In genomic region chr1:21262282-21263051, GRCh38 we compare ENCODE assay signal across 1 cellular context.
TF ChIP-seq lines count a peak whose summit lies in the region.

No MANE protein-coding gene starts in this region.

TF ChIP-seq in HepG2, 621 proteins besides CTCF, POLR2A, EP300 and RAD21 (continued from another document and continues in another):
- no peak for TF ChIP-seq SNAPC4 (CRISPR knock-in tag; IDR thresholded peaks at IDR 0.05)
- TF ChIP-seq, protein P1, sequence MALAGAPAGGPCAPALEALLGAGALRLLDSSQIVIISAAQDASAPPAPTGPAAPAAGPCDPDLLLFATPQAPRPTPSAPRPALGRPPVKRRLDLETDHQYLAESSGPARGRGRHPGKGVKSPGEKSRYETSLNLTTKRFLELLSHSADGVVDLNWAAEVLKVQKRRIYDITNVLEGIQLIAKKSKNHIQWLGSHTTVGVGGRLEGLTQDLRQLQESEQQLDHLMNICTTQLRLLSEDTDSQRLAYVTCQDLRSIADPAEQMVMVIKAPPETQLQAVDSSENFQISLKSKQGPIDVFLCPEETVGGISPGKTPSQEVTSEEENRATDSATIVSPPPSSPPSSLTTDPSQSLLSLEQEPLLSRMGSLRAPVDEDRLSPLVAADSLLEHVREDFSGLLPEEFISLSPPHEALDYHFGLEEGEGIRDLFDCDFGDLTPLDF (CRISPR knock-in tag; IDR thresholded peaks at IDR 0.05) = no peak
- TF ChIP-seq ISX (CRISPR knock-in tag; conservative IDR thresholded peaks at IDR 0.05) = no peak
- TF ChIP-seq, protein P2, sequence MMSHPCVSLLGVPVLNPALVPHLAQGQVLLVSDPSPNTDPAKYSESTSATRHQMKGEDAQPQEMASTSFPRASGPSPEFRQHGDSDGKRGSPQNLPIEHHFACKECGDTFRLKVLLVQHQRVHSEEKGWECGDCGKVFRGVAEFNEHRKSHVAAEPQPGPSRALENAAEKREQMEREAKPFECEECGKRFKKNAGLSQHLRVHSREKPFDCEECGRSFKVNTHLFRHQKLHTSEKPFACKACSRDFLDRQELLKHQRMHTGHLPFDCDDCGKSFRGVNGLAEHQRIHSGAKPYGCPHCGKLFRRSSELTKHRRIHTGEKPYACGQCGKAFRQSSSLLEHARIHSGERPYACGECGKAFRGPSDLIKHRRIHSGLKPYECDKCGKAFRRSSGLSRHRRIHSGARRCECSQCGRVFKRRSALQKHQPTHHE (CRISPR knock-in tag; IDR thresholded peaks at IDR 0.05; ENCODE audit: borderline replicate concordance) = no peak
- peak; percentile 69; the same call in 1 of the 2 replicates for TF ChIP-seq PATZ1 (CRISPR knock-in tag; IDR thresholded peaks at IDR 0.05)
- no peak for TF ChIP-seq PBX2 (CRISPR knock-in tag; IDR thresholded peaks at IDR 0.05)
- TF ChIP-seq MIER2 (CRISPR knock-in tag; IDR thresholded peaks at IDR 0.05) = no peak
- TF ChIP-seq ZNF607 (CRISPR knock-in tag; IDR thresholded peaks at IDR 0.05; ENCODE audit: borderline replicate concordance) = no peak
- TF ChIP-seq, protein P3, sequence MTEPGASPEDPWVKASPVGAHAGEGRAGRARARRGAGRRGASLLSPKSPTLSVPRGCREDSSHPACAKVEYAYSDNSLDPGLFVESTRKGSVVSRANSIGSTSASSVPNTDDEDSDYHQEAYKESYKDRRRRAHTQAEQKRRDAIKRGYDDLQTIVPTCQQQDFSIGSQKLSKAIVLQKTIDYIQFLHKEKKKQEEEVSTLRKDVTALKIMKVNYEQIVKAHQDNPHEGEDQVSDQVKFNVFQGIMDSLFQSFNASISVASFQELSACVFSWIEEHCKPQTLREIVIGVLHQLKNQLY (CRISPR knock-in tag; IDR thresholded peaks at IDR 0.05) = no peak
- peak; percentile 20; the same call in 1 of the 2 replicates for TF ChIP-seq RXRB (CRISPR knock-in tag; IDR thresholded peaks at IDR 0.05; ENCODE audit: borderline replicate concordance)
- peak; percentile 71 for TF ChIP-seq SALL1 (CRISPR knock-in tag; IDR thresholded peaks at IDR 0.05)
- TF ChIP-seq, protein P4, sequence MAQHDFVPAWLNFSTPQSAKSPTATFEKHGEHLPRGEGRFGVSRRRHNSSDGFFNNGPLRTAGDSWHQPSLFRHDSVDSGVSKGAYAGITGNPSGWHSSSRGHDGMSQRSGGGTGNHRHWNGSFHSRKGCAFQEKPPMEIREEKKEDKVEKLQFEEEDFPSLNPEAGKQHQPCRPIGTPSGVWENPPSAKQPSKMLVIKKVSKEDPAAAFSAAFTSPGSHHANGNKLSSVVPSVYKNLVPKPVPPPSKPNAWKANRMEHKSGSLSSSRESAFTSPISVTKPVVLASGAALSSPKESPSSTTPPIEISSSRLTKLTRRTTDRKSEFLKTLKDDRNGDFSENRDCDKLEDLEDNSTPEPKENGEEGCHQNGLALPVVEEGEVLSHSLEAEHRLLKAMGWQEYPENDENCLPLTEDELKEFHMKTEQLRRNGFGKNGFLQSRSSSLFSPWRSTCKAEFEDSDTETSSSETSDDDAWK (CRISPR knock-in tag; IDR thresholded peaks at IDR 0.05) = no peak
- TF ChIP-seq TSC22D2 (CRISPR knock-in tag; IDR thresholded peaks at IDR 0.05; ENCODE audit: borderline replicate concordance) = no peak
- TF ChIP-seq DBP (CRISPR knock-in tag; IDR thresholded peaks at IDR 0.05; ENCODE audit: not compliant biosample characterization) = no peak
- no peak for TF ChIP-seq SMAD1 (CRISPR knock-in tag; IDR thresholded peaks at IDR 0.05; ENCODE audit: borderline replicate concordance, low read depth)
- TF ChIP-seq CBX5 (CRISPR knock-in tag; IDR thresholded peaks at IDR 0.05; ENCODE audit: borderline replicate concordance) = 0 out of 2 replicates have a peak, but pooled peaks have one; percentile 0
- TF ChIP-seq GFI1 (CRISPR knock-in tag; IDR thresholded peaks at IDR 0.05; ENCODE audit: borderline replicate concordance) = no peak
- no peak for TF ChIP-seq ZGPAT (CRISPR knock-in tag; IDR thresholded peaks at IDR 0.05)
- peak; percentile 88 for TF ChIP-seq ZBTB33 (CRISPR knock-in tag; IDR thresholded peaks at IDR 0.05)
- peak; percentile 32; the same call in 1 of the 2 replicates for TF ChIP-seq GABPB1 (CRISPR knock-in tag; IDR thresholded peaks at IDR 0.05)
- TF ChIP-seq ZNF3 (CRISPR knock-in tag; IDR thresholded peaks at IDR 0.05) = no peak
- TF ChIP-seq ZNF780A (CRISPR knock-in tag; IDR thresholded peaks at IDR 0.05) = no peak
- TF ChIP-seq HIC2 (CRISPR knock-in tag; IDR thresholded peaks at IDR 0.05; ENCODE audit: low read depth) = peak; percentile 76
- no peak for TF ChIP-seq PHF20 (CRISPR knock-in tag; IDR thresholded peaks at IDR 0.05)
- TF ChIP-seq SMARCE1 (IDR thresholded peaks at IDR 0.05; ENCODE audit: borderline replicate concordance) = no peak
- TF ChIP-seq HNRNPL (IDR thresholded peaks at IDR 0.05; ENCODE audit: low read depth, low read length) = peak; percentile 85
- no peak for TF ChIP-seq CC2D1A (CRISPR knock-in tag; IDR thresholded peaks at IDR 0.05)
- no peak for TF ChIP-seq HDAC1 (CRISPR knock-in tag; IDR thresholded peaks at IDR 0.05)
- no peak for TF ChIP-seq KLF12 (CRISPR knock-in tag; IDR thresholded peaks at IDR 0.05; ENCODE audit: borderline replicate concordance)
- TF ChIP-seq ZFP90 (CRISPR knock-in tag; IDR thresholded peaks at IDR 0.05; ENCODE audit: borderline replicate concordance) = no peak
- no peak for TF ChIP-seq HDAC6 (IDR thresholded peaks at IDR 0.05; ENCODE audit: low read depth, low read length)
- TF ChIP-seq, protein P5, sequence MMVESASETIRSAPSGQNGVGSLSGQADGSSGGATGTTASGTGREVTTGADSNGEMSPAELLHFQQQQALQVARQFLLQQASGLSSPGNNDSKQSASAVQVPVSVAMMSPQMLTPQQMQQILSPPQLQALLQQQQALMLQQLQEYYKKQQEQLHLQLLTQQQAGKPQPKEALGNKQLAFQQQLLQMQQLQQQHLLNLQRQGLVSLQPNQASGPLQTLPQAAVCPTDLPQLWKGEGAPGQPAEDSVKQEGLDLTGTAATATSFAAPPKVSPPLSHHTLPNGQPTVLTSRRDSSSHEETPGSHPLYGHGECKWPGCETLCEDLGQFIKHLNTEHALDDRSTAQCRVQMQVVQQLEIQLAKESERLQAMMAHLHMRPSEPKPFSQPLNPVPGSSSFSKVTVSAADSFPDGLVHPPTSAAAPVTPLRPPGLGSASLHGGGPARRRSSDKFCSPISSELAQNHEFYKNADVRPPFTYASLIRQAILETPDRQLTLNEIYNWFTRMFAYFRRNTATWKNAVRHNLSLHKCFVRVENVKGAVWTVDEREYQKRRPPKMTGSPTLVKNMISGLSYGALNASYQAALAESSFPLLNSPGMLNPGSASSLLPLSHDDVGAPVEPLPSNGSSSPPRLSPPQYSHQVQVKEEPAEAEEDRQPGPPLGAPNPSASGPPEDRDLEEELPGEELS (CRISPR knock-in tag; IDR thresholded peaks at IDR 0.05) = 0 out of 2 replicates have a peak, but pooled peaks have one; percentile 13
